16 cellular contexts compared by ENCODE assay signal in the genomic region with DNA sequence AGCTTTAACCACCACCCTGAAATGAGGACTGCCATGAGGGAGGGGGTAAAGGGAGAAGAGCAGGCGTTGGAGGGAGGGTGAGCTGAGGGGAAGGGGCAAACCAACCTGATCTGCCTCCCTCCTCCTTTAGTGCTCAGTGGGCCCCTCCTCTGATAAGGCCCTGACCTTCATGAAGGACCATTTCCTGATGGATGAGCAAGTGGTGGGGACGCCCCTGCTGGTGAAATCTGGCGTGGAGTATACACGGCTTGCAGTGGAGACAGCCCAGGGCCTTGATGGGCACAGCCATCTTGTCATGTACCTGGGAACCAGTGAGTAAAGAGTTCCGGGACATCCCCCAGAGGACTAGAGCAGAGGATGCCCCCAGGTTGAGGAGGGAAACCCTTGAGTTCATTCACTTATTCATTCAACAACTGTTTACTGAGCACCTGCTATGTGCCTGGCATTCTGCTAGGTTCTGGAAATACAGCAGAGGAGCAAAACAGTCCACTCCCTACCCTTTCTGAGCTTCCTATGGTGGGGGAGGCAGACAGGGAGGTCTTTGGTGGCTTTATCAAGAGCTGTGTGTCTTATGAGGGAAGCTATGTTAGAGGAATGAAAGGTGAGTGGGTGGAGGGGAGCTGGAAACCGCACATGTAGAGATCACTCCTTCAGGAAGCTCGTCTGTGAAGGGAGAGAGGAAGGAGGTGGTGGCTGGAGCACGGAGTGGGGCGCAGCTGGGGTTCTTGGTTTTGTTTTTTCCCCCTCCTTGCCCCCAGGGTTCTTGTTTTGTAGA.
DNase-seq lines count a peak whose midpoint lies in the region; ATAC-seq and TF ChIP-seq lines count a peak whose summit lies in the region.
"Had no signal": no experiment of that assay in that cellular context is flagged by ENCODE, and none has a peak within 500 bp of the region (broad histone marks: within the 10 kb centered on the region; RNA-seq: fewer than 3 reads in every experiment).

No MANE protein-coding gene starts in this region.

- no peaks in the 10 kb centered on the region for H4K20me1 ChIP-seq in OCI-LY1 (ENCODE audit: insufficient read depth, low read length)

- intact Hi-C loops in dendritic cell treated with granulocyte-macrophage colony-stimulating factor and Interleukin-4, amounts not matched to agents 40 ng/mL and 50 ng/mL, for 4 days (cut with micrococcal nuclease): no loop called here

- CTCF ChIA-PET in GM10248 (lab: Yijun Ruan, JAX): interaction anchor here (0.7 to 2.2 kb wide), 11 partner anchors 9 to 146 kb away, joined by 3 to 7 read pairs (median 4); a partner anchor contains a TSS

- H3K4me1 ChIP-seq in OCI-LY1 (ENCODE audit: insufficient read depth, low read length, severe bottlenecking): no peaks in the 10 kb centered on the region
- H3K4me1 ChIP-seq: colonic mucosa, tibial nerve had no signal

- peaks cover 100% of the 10 kb centered on the region for H3K36me3 Mint-ChIP-seq in dendritic cell treated with granulocyte-macrophage colony-stimulating factor and Interleukin-4, amounts not matched to agents 40 ng/mL and 50 ng/mL, for 4 days (ENCODE audit: low read depth)

- no peak overlapping the region for H3K27ac ChIP-seq in OCI-LY1 (ENCODE audit: low read depth, low read length, poor library complexity, severe bottlenecking)
- H3K27ac ChIP-seq: colonic mucosa, tibial nerve had no signal

- no peaks in the 10 kb centered on the region for H3K79me2 ChIP-seq in OCI-LY1 (ENCODE audit: insufficient read depth, low read length)

- TF ChIP-seq CTCF in GM10248 (IDR thresholded peaks at IDR 0.05; ENCODE audit: control extremely low read depth, extremely low read depth, low read depth, missing control alignments): no peak
- TF ChIP-seq CTCF in OCI-LY1 (IDR thresholded peaks at IDR 0.05; ENCODE audit: low read length): peak; percentile 10; the same call in 1 of the 2 replicates

- peaks cover 47% of the 10 kb centered on the region for H3K36me3 ChIP-seq in OCI-LY1 (ENCODE audit: insufficient read depth, low read length)
- H3K36me3 ChIP-seq: colonic mucosa had no signal

- no peak overlapping the region for H2AFZ ChIP-seq in OCI-LY1 (ENCODE audit: low read length)

- POLR2A ChIA-PET in GM10248 (lab: Yijun Ruan, JAX): no interaction called here

- H3K4me1 Mint-ChIP-seq in dendritic cell treated with granulocyte-macrophage colony-stimulating factor and Interleukin-4, amounts not matched to agents 40 ng/mL and 50 ng/mL, for 4 days (ENCODE audit: low read depth): peaks cover 23% of the 10 kb centered on the region
- H3K4me1 Mint-ChIP-seq: B cell had no signal

- no peaks in the 10 kb centered on the region for H3K9me3 Mint-ChIP-seq in dendritic cell treated with granulocyte-macrophage colony-stimulating factor and Interleukin-4, amounts not matched to agents 40 ng/mL and 50 ng/mL, for 4 days

- no peaks in the 10 kb centered on the region for H3K27me3 Mint-ChIP-seq in dendritic cell treated with granulocyte-macrophage colony-stimulating factor and Interleukin-4, amounts not matched to agents 40 ng/mL and 50 ng/mL, for 4 days
- H3K27me3 Mint-ChIP-seq: B cell had no signal

- H3F3A ChIP-seq in OCI-LY1 (ENCODE audit: insufficient read depth, low read length): no peaks in the 10 kb centered on the region

- no peaks in the 10 kb centered on the region for H3K9me3 ChIP-seq in OCI-LY1 (ENCODE audit: low read length)
- H3K9me3 ChIP-seq: colonic mucosa, tibial nerve had no signal

- no peak overlapping the region for H3K9ac ChIP-seq in OCI-LY1 (ENCODE audit: low read length)

- DNase-seq in AG20443 (ENCODE audit: low spot score) (peak; percentile 7), GM10248 (ENCODE audit: extremely low spot score) (peak; percentile 12)
- DNase-seq in stimulated activated CD4-positive, alpha-beta T cell treated with anti-CD3 and anti-CD28 coated beads, Interleukin-2, amount 100 ng/mL, for 48 hours: no peak
- DNase-seq: activated effector memory CD4-positive, alpha-beta T cell treated with anti-CD3 and anti-CD28 coated beads, Interleukin-2, amount 50 U/mL, for 16 hours; anterior cingulate cortex; colonic mucosa; NCI-H1694 treated with DMSO at 0.1 percent for 48 hours; NCI-H446 treated with DMSO at 0.1 percent for 48 hours; OCI-M1 had no signal

- H3K4me3 Mint-ChIP-seq in dendritic cell treated with granulocyte-macrophage colony-stimulating factor and Interleukin-4, amounts not matched to agents 40 ng/mL and 50 ng/mL, for 4 days: no peak overlapping the region
- H3K4me3 Mint-ChIP-seq: B cell had no signal

- no peak overlapping the region for H3K4me3 ChIP-seq in OCI-LY1 (ENCODE audit: low read depth, low read length, poor library complexity, severe bottlenecking)
- H3K4me3 ChIP-seq: colonic mucosa, tibial nerve had no signal

- H3K4me2 ChIP-seq in OCI-LY1 (ENCODE audit: low read length): no peak overlapping the region

- H3K27me3 ChIP-seq in OCI-LY1 (ENCODE audit: insufficient read depth, low read length): no peaks in the 10 kb centered on the region
- H3K27me3 ChIP-seq: colonic mucosa, tibial nerve had no signal

- ATAC-seq in HG02970 (IDR thresholded peaks at IDR 0.05; ENCODE audit: low FRiP score, unreplicated experiment) (no peak), GM21447 (IDR thresholded peaks at IDR 0.05; ENCODE audit: unreplicated experiment) (no peak), GM19023 (IDR thresholded peaks at IDR 0.05; ENCODE audit: unreplicated experiment) (no peak)

- H3K9me2 ChIP-seq in OCI-LY1 (ENCODE audit: low read depth, low read length): no peaks in the 10 kb centered on the region

- H3K27ac Mint-ChIP-seq in dendritic cell treated with granulocyte-macrophage colony-stimulating factor and Interleukin-4, amounts not matched to agents 40 ng/mL and 50 ng/mL, for 4 days: peak overlapping the region; percentile 19
- H3K27ac Mint-ChIP-seq: B cell had no signal

Comparison
In these comparisons a context has a peak if more than half of its experiments do, and no peak if none do; other contexts are left out.
1. DNase-seq: peak in AG20443 (single experiment) and GM10248 (single experiment); none in stimulated activated CD4-positive, alpha-beta T cell treated with anti-CD3 and anti-CD28 coated beads, Interleukin-2, amount 100 ng/mL, for 48 hours (0 of 2).